7 cellular contexts compared by ENCODE assay signal in the genomic region with DNA sequence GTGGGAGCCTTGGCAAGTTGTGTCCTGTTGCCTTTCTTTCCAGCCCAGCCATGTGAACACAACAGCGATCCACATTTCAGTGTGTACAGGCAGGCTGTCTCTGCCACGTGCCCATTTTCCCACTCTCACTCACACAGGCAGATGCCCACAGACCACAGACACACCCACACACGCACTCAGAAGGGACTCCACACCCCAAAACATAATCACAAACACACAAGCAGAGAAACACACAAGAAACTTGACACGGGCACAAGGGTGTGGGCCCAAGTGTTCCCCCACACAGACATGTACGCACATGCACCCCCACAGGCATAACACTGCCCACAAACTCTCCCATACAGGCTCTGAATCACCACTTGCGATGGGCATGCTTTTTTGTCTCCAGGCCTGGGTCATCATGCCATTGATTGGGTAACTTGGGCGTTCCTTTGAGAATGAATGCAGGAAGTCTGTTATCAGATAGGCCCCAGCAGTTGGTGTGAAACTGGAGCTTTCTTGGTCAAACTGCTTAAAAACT.
DNase-seq lines count a peak whose midpoint lies in the region; ATAC-seq and TF ChIP-seq lines count a peak whose summit lies in the region.

No MANE protein-coding gene starts in this region.

- peak overlapping the region; percentile 46 for H3K27ac ChIP-seq in HL-60 (replicated peaks)

- POLR2A ChIA-PET in activated CD4-positive, alpha-beta T cell treated with anti-CD3 and anti-CD28 coated beads, Interleukin-2, amount 10 ng/mL, durations not matched to agents 7 days and 5 days (lab: Charles Lee) = no interaction called here

- CTCF ChIA-PET in activated CD4-positive, alpha-beta T cell treated with anti-CD3 and anti-CD28 coated beads, Interleukin-2, amount 10 ng/mL, durations not matched to agents 7 days and 5 days (lab: Charles Lee) = no interaction called here

- peaks cover 53% of the 10 kb centered on the region for H3K4me1 Mint-ChIP-seq in activated CD4-positive, alpha-beta T cell treated with anti-CD3 and anti-CD28 coated beads, Interleukin-2, amount 10 ng/mL, durations not matched to agents 7 days and 5 days

- TF ChIP-seq CTCF in HL-60 (IDR thresholded peaks at IDR 0.05; ENCODE audit: insufficient read depth, low read length) = no peak

- H3K27ac Mint-ChIP-seq in activated CD4-positive, alpha-beta T cell treated with anti-CD3 and anti-CD28 coated beads, Interleukin-2, amount 10 ng/mL, durations not matched to agents 7 days and 5 days = peak overlapping the region; percentile 94

- H3K36me3 Mint-ChIP-seq in activated CD4-positive, alpha-beta T cell treated with anti-CD3 and anti-CD28 coated beads, Interleukin-2, amount 10 ng/mL, durations not matched to agents 7 days and 5 days (ENCODE audit: low read depth) = peaks cover 24% of the 10 kb centered on the region

- H3K4me3 Mint-ChIP-seq in activated CD4-positive, alpha-beta T cell treated with anti-CD3 and anti-CD28 coated beads, Interleukin-2, amount 10 ng/mL, durations not matched to agents 7 days and 5 days = peak overlapping the region; percentile 72

- no peaks in the 10 kb centered on the region for H3K27me3 ChIP-seq in HL-60 (ENCODE audit: insufficient read depth, poor library complexity, severe bottlenecking)

- TF ChIP-seq POLR2A in erythroblast (IDR thresholded peaks at IDR 0.05; ENCODE audit: low read length) = peak; percentile 44

- H3K9me3 Mint-ChIP-seq in activated CD4-positive, alpha-beta T cell treated with anti-CD3 and anti-CD28 coated beads, Interleukin-2, amount 10 ng/mL, durations not matched to agents 7 days and 5 days = no peaks in the 10 kb centered on the region

- H3K4me3 ChIP-seq in HL-60 (replicated peaks; ENCODE audit: insufficient read depth, low read length) = no peak overlapping the region

- peak; percentile 44 to 62 for DNase-seq in HL-60 (ENCODE audit: low read depth in 1 of 2, low spot score in 1 of 2)
- DNase-seq in activated CD4-positive, alpha-beta T cell treated with anti-CD3 and anti-CD28 coated beads, Interleukin-2, amount 10 ng/mL, durations not matched to agents 7 days and 5 days = peak; percentile 64
- peak; percentile 76 to 86 for DNase-seq in erythroblast (lab: John Stamatoyannopoulos, UW)
- peak; percentile 33 to 40 for DNase-seq in stimulated activated CD4-positive, alpha-beta T cell treated with anti-CD3 and anti-CD28 coated beads, Interleukin-2, amount 100 ng/mL, for 24 hours
- no peak for DNase-seq in germinal center (ENCODE audit: low spot score)
- DNase-seq in epidermal melanocyte (ENCODE audit: insufficient read length, low spot score) = no peak

- ATAC-seq in GM19452 (IDR thresholded peaks at IDR 0.05; ENCODE audit: unreplicated experiment) = peak; percentile 48

- no peaks in the 10 kb centered on the region for H3K27me3 Mint-ChIP-seq in activated CD4-positive, alpha-beta T cell treated with anti-CD3 and anti-CD28 coated beads, Interleukin-2, amount 10 ng/mL, durations not matched to agents 7 days and 5 days

Comparison
In these comparisons a context has a peak if more than half of its experiments do, and no peak if none do; other contexts are left out.
1. DNase-seq: peak in HL-60 (2 of 2), activated CD4-positive, alpha-beta T cell treated with anti-CD3 and anti-CD28 coated beads, Interleukin-2, amount 10 ng/mL, durations not matched to agents 7 days and 5 days (single experiment), erythroblast (2 of 2) and stimulated activated CD4-positive, alpha-beta T cell treated with anti-CD3 and anti-CD28 coated beads, Interleukin-2, amount 100 ng/mL, for 24 hours (2 of 2); none in germinal center (single experiment) and epidermal melanocyte (single experiment).